In genomic region chr16:27237229-27238015, GRCh38 we compare ENCODE assay signal across 1 cellular context.
TF ChIP-seq lines count a peak whose summit lies in the region.

No MANE protein-coding gene starts in this region.

TF ChIP-seq in GM12878, 131 proteins besides CTCF, POLR2A, EP300 and RAD21 (continued from another document and continues in another):
- TF ChIP-seq PML (IDR thresholded peaks at IDR 0.05; ENCODE audit: low read length) (no peak), JUNB (IDR thresholded peaks at IDR 0.05) (no peak), BCL11A (IDR thresholded peaks at IDR 0.05; ENCODE audit: low read depth, low read length) (no peak), SIN3A (IDR thresholded peaks at IDR 0.05; ENCODE audit: low read depth, low read length) (no peak; the same call in 1 of the 2 replicates), RELA (IDR thresholded peaks at IDR 0.05; ENCODE audit: borderline replicate concordance, partially characterized antibody) (no peak), NR2F1 (conservative IDR thresholded peaks at IDR 0.05) (peak; percentile 54), CUX1 (IDR thresholded peaks at IDR 0.05; ENCODE audit: insufficient replicate concordance, low read depth, low read length) (no peak), PAX8 (IDR thresholded peaks at IDR 0.05) (no peak), ASH2L (IDR thresholded peaks at IDR 0.05; ENCODE audit: borderline replicate concordance, low read depth) (no peak), IKZF2 (IDR thresholded peaks at IDR 0.05) (peak; percentile 36 to 39; a peak in 2 of 4 replicates), ZBED1 (IDR thresholded peaks at IDR 0.05; ENCODE audit: borderline replicate concordance) (no peak), SMC3 (IDR thresholded peaks at IDR 0.05; ENCODE audit: borderline replicate concordance, low read length) (0 out of 2 replicates have a peak, but pooled peaks have one; percentile 3), RUNX3 (IDR thresholded peaks at IDR 0.05; ENCODE audit: low read length) (peak; percentile 74), GATAD2B (conservative IDR thresholded peaks at IDR 0.05; ENCODE audit: low read depth) (0 out of 2 replicates have a peak, but pooled peaks have one; percentile 50), RELB (IDR thresholded peaks at IDR 0.05; ENCODE audit: low read depth) (peak; percentile 76), PRDM15 (CRISPR knock-in tag; IDR thresholded peaks at IDR 0.05) (no peak), ZBTB11 (CRISPR knock-in tag; IDR thresholded peaks at IDR 0.05) (no peak), IRF4 (IDR thresholded peaks at IDR 0.05; ENCODE audit: low read depth, low read length) (no peak), ZNF24 (IDR thresholded peaks at IDR 0.05) (no peak), MEF2A (IDR thresholded peaks at IDR 0.05; ENCODE audit: insufficient read depth, low read depth, low read length) (no peak), BRCA1 (IDR thresholded peaks at IDR 0.05; ENCODE audit: low read depth, low read length) (no peak), IRF5 (IDR thresholded peaks at IDR 0.05; ENCODE audit: borderline replicate concordance) (no peak), CBX3 (IDR thresholded peaks at IDR 0.05; ENCODE audit: borderline replicate concordance, low read depth) (no peak), TBL1XR1 (IDR thresholded peaks at IDR 0.05; ENCODE audit: low read depth, low read length) (no peak), ZNF592 (IDR thresholded peaks at IDR 0.05) (peak; percentile 78; the same call in 1 of the 2 replicates), POU2F2 (IDR thresholded peaks at IDR 0.05; ENCODE audit: borderline replicate concordance, low read depth, low read length) (peak; percentile 62; the same call in 2 of the 3 replicates), FOXM1 (IDR thresholded peaks at IDR 0.05; ENCODE audit: low read depth, low read length) (no peak), STAT3 (IDR thresholded peaks at IDR 0.05; ENCODE audit: low read depth, low read length) (no peak), E4F1 (IDR thresholded peaks at IDR 0.05; ENCODE audit: borderline replicate concordance, partially characterized antibody) (no peak)
